ENCODE assay signal across 10 cellular contexts in the genomic region with DNA sequence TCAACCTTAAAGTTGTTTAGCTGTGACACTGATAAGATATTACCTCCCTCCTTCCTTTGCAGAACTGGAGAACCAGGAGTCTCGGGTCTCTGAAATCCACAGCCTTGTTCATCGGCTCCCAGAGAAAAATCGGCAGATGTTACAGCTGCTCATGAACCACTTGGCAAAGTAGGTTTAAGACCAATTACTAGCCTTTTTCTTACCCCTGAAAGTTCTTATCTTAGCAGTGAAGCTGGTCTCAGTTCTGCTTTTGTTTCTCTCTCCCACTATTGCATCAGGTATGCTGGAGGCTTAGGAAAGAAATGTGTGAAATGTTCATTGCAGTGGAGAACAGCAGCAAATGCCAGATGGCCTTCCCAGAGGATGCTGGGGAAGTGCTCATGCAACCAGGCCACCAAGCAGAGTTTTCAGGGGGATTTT.
DNase-seq lines count a peak whose midpoint lies in the region; ATAC-seq and TF ChIP-seq lines count a peak whose summit lies in the region.
"Had no signal": no experiment of that assay in that cellular context is flagged by ENCODE, and none has a peak within 500 bp of the region (broad histone marks: within the 10 kb centered on the region; RNA-seq: fewer than 3 reads in every experiment).

No MANE protein-coding gene starts in this region.

- H4K20me1 ChIP-seq in KMS-11 (ENCODE audit: insufficient read depth), result no peaks in the 10 kb centered on the region

- H3K27ac ChIP-seq in KMS-11, result peak overlapping the region; percentile 91
- H3K27ac ChIP-seq: RWPE1 had no signal

- H3K4me2 ChIP-seq in KMS-11, result peak overlapping the region; percentile 93

- no peak for TF ChIP-seq CTCF in KMS-11 (conservative IDR thresholded peaks at IDR 0.05; ENCODE audit: low read depth, low read length)

- H2AFZ ChIP-seq in KMS-11 (ENCODE audit: low read depth), result peak overlapping the region; percentile 28; the same call in 1 of the 2 replicates

- H3K79me2 ChIP-seq in KMS-11 (ENCODE audit: insufficient read depth, low read depth), result no peaks in the 10 kb centered on the region

- H3K4me3 ChIP-seq in KMS-11 (IDR thresholded peaks at IDR 0.05; ENCODE audit: insufficient read depth, low read depth, low read length), result no peak overlapping the region

- H3K4me1 ChIP-seq in KMS-11 (ENCODE audit: low read depth, poor library complexity, severe bottlenecking), result peaks cover 99% of the 10 kb centered on the region

- no peaks in the 10 kb centered on the region for H3K27me3 ChIP-seq in KMS-11 (ENCODE audit: insufficient read depth, low read depth)

- H3K36me3 ChIP-seq in KMS-11 (ENCODE audit: insufficient read depth), result no peaks in the 10 kb centered on the region

- peak overlapping the region; percentile 10; the same call in 1 of the 2 replicates for H3K9ac ChIP-seq in KMS-11

- ATAC-seq in GM18870 (IDR thresholded peaks at IDR 0.05; ENCODE audit: unreplicated experiment) (peak; percentile 54), GM21825 (IDR thresholded peaks at IDR 0.05; ENCODE audit: unreplicated experiment) (peak; percentile 51)

- DNase-seq in iris pigment epithelial cell (ENCODE audit: low read depth) (peak; percentile 64), AG08396 (ENCODE audit: low spot score) (no peak), SK-N-DZ (ENCODE audit: low spot score) (no peak)
- DNase-seq in stimulated activated CD4-positive, alpha-beta T cell treated with anti-CD3 and anti-CD28 coated beads, Interleukin-4, amount 100 ng/mL, for 24 hours, result no peak
- no peak for DNase-seq in activated CD4-positive, alpha-beta T cell treated with anti-CD3 and anti-CD28 coated beads for 48 hours
- DNase-seq: activated naive CD8-positive, alpha-beta T cell treated with anti-CD3 and anti-CD28 coated beads, Interleukin-2, amount 10 ng/mL, durations not matched to agents 7 days and 5 days had no signal
